ENCODE assay signal across 26 cellular contexts in the genomic region with DNA sequence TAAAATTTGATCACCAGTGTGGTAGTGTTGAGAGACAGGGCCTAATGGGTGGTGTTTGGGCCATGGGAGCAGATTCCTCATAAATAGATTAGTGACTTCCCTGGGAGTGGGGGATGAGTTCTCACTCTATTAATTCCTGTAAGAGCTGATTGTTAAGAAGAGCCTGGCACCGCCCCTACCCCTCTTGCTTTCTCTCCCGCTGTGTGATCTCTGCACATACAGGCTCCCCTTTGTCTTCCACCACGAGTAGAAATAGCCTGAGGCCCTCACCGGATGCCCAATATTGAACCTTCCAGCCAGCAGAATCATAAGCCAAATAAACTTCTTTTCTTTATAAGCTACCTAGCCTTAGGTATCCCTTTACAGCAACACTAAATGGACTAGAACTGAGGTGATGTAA. TPM values are rescaled to one million over a fixed set of nuclear protein-coding genes. Genes with fewer than 3 reads are reported as not detected.
DNase-seq lines count a peak whose midpoint lies in the region; ATAC-seq, FAIRE-seq and TF ChIP-seq lines count a peak whose summit lies in the region.
"Had no signal": no experiment of that assay in that cellular context is flagged by ENCODE, and none has a peak within 500 bp of the region (broad histone marks: within the 10 kb centered on the region; RNA-seq: fewer than 3 reads in every experiment).

No MANE protein-coding gene starts in this region.

- no peak overlapping the region for H3K27ac ChIP-seq in mammary epithelial cell (ENCODE audit: insufficient read depth, low read depth, low read length)
- no peak overlapping the region for H3K27ac ChIP-seq in H1 (ENCODE audit: low read depth, low read length)
- H3K27ac ChIP-seq: SK-N-MC, stomach, transverse colon had no signal

- H4K91ac ChIP-seq in H1 (replicated peaks; ENCODE audit: insufficient read length, low read length) = no peak overlapping the region

- no peak overlapping the region for H2BK15ac ChIP-seq in H1 (ENCODE audit: low read length)

- H2BK120ac ChIP-seq in H1 (replicated peaks; ENCODE audit: low read depth, low read length) = no peak overlapping the region

- no peaks in the 10 kb centered on the region for H3K36me3 ChIP-seq in mammary epithelial cell (ENCODE audit: insufficient read depth, low read length)
- H3K36me3 ChIP-seq in H1 (ENCODE audit: control insufficient read depth in 2 of 4, insufficient read depth in 4 of 4, low read length in 3 of 4) = no peaks in the 10 kb centered on the region
- H3K36me3 ChIP-seq: stomach, transverse colon had no signal

- no peak for TF ChIP-seq EP300 in H1 (IDR thresholded peaks at IDR 0.05; ENCODE audit: borderline replicate concordance in 1 of 2, low read depth in 2 of 2, low read length in 2 of 2)

- no peaks in the 10 kb centered on the region for H3K9me3 Mint-ChIP-seq in MCF 10A (ENCODE audit: unreplicated experiment)

- H3K4me2 ChIP-seq in mammary epithelial cell (ENCODE audit: insufficient read depth, low read depth, low read length) (no peak overlapping the region), H1 (ENCODE audit: insufficient read depth in 1 of 2, low read depth in 2 of 2, low read length in 2 of 2) (no peak overlapping the region; a peak in 1 of 4 replicates)

- CTCF ChIA-PET in mammary epithelial cell (lab: Charles Lee; ENCODE audit: low non-redundant PET) = no interaction called here
- CTCF ChIA-PET in MCF 10A (lab: Yijun Ruan, JAX) = interaction anchor here (0.7 to 0.8 kb wide), 2 partner anchors 16 to 415 kb away, joined by 3 to 4 read pairs; no protein-coding TSS in a partner anchor
- CTCF ChIA-PET in H1 (lab: Charles Lee; ENCODE audit: partially characterized antibody) = interaction anchor here (0.6 kb wide), 1 partner anchor 203 kb away, joined by 3 read pairs; no protein-coding TSS in a partner anchor

- H3K23ac ChIP-seq in H1 (ENCODE audit: insufficient read length) = no peak overlapping the region

- H3K56ac ChIP-seq in H1 (replicated peaks; ENCODE audit: insufficient read length, low read depth, low read length) = no peak overlapping the region

- no peak for ATAC-seq in GM21360 (IDR thresholded peaks at IDR 0.05; ENCODE audit: unreplicated experiment)
- ATAC-seq in GM21825 (IDR thresholded peaks at IDR 0.05; ENCODE audit: unreplicated experiment) = no peak
- ATAC-seq: activated CD8-positive, alpha-beta memory T cell treated with anti-CD3 and anti-CD28 coated beads, Interleukin-2, amount 10 ng/mL, durations not matched to agents 7 days and 5 days; HCT116; left lobe of liver; natural killer cell; sciatic nerve; T-helper 17 cell had no signal

- no peak overlapping the region for H2BK20ac ChIP-seq in H1 (ENCODE audit: low read length)

- no peak for FAIRE-seq in H1 (lab: Jason Lieb, UNC)
- FAIRE-seq: endothelial cell of umbilical vein had no signal

- no peak overlapping the region for H3K14ac ChIP-seq in H1 (ENCODE audit: insufficient read length)

- H2BK5ac ChIP-seq in H1 (ENCODE audit: low read depth, low read length) = no peak overlapping the region

- H3K9me3 ChIP-seq in mammary epithelial cell (replicated peaks; ENCODE audit: insufficient read depth, low read length) (no peaks in the 10 kb centered on the region), H1 (ENCODE audit: insufficient read depth in 2 of 2, low read depth in 1 of 2, low read length in 1 of 2) (no peaks in the 10 kb centered on the region)
- H3K9me3 ChIP-seq: transverse colon had no signal

- H3K4me3 Mint-ChIP-seq in MCF 10A (ENCODE audit: unreplicated experiment) = no peak overlapping the region
- H3K4me3 Mint-ChIP-seq: activated CD4-positive, alpha-beta T cell treated with anti-CD3 and anti-CD28 coated beads, Interleukin-2, amount 10 ng/mL, durations not matched to agents 7 days and 5 days; activated CD8-positive, alpha-beta memory T cell treated with anti-CD3 and anti-CD28 coated beads, Interleukin-2, amount 10 ng/mL, durations not matched to agents 7 days and 5 days; natural killer cell; T-helper 17 cell had no signal

- TF ChIP-seq RAD21 in H1 (IDR thresholded peaks at IDR 0.05 in 1 of 2, conservative IDR thresholded peaks at IDR 0.05 in 1 of 2; ENCODE audit: low read depth in 2 of 2, low read length in 2 of 2) = no peak

- H3K23me2 ChIP-seq in H1 (ENCODE audit: low read depth, low read length) = 0 out of 2 replicates have a peak, but pooled peaks cover 1% of the 10 kb centered on the region

- no peak for TF ChIP-seq CTCF in mammary epithelial cell (conservative IDR thresholded peaks at IDR 0.05 in 1 of 2, IDR thresholded peaks at IDR 0.05 in 1 of 2; ENCODE audit: extremely low read depth in 1 of 2, insufficient read depth in 1 of 2, low read depth in 1 of 2, low read length in 2 of 2)
- TF ChIP-seq CTCF in MCF 10A (IDR thresholded peaks at IDR 0.05; ENCODE audit: unreplicated experiment) = no peak
- TF ChIP-seq CTCF in H1 (IDR thresholded peaks at IDR 0.05; ENCODE audit: control extremely low read depth in 1 of 3, insufficient read depth in 1 of 3, low read depth in 1 of 3, low read length in 3 of 3) = no peak

- H3K9ac ChIP-seq in mammary epithelial cell (ENCODE audit: insufficient read depth, low read length) = no peak overlapping the region
- no peak overlapping the region for H3K9ac ChIP-seq in H1 (replicated peaks in 1 of 4; ENCODE audit: extremely low read depth in 1 of 4, low read depth in 3 of 4, low read length in 3 of 4)

- no peak overlapping the region for H2AK5ac ChIP-seq in H1 (ENCODE audit: low read depth, low read length)

- intact Hi-C loops in mammary epithelial cell (cut with micrococcal nuclease) = no loop called here
- intact Hi-C loops in MCF 10A (cut with micrococcal nuclease) = no loop called here

- POLR2A ChIA-PET in MCF 10A (lab: Yijun Ruan, JAX) (no interaction called here), H1 (lab: Charles Lee; ENCODE audit: partially characterized antibody) (interaction anchor here (0.8 kb wide), 1 partner anchor 31 kb away, joined by 3 read pairs; no protein-coding TSS in a partner anchor)

- H4K5ac ChIP-seq in H1 (ENCODE audit: insufficient read length, low read depth, low read length) = no peak overlapping the region

- dilution Hi-C loops in mammary epithelial cell (cut with HindIII; ENCODE audit: low sequenced_read_pairs) = no loop called here

- BruUV-seq in mammary epithelial cell (replicated peaks; lab: Mats Ljungman, UMichigan) (no TSS peak), MCF 10A (replicated peaks; lab: Mats Ljungman, UMichigan) (no TSS peak)

- no peak for TF ChIP-seq POLR2A in H1 (IDR thresholded peaks at IDR 0.05; ENCODE audit: control extremely low read depth in 1 of 2, low read depth in 2 of 2, low read length in 2 of 2)

- no peaks in the 10 kb centered on the region for H3K79me1 ChIP-seq in H1 (ENCODE audit: low read depth, low read length)

- H3K27me3 Mint-ChIP-seq in MCF 10A (ENCODE audit: insufficient read depth, unreplicated experiment) = no peaks in the 10 kb centered on the region

- H3K79me2 ChIP-seq in mammary epithelial cell (ENCODE audit: insufficient read depth, low read length) (no peaks in the 10 kb centered on the region), H1 (ENCODE audit: control insufficient read depth in 1 of 2, insufficient read depth in 2 of 2, low read length in 2 of 2) (no peaks in the 10 kb centered on the region)

- no peak overlapping the region for H3K4ac ChIP-seq in H1 (replicated peaks; ENCODE audit: insufficient read length, low read depth, low read length)

- H4K20me1 ChIP-seq in mammary epithelial cell (ENCODE audit: insufficient read depth, low read length) = no peaks in the 10 kb centered on the region
- H4K20me1 ChIP-seq in H1 (replicated peaks in 1 of 2; ENCODE audit: control insufficient read depth in 1 of 2, insufficient read depth in 2 of 2, low read length in 2 of 2) = no peaks in the 10 kb centered on the region

- H3K27me3 ChIP-seq in mammary epithelial cell (ENCODE audit: insufficient read depth, low read length) (no peaks in the 10 kb centered on the region), H1 (replicated peaks in 1 of 4; ENCODE audit: control insufficient read depth in 3 of 4, extremely low read depth in 1 of 4, insufficient read depth in 3 of 4, low read length in 3 of 4) (no peaks in the 10 kb centered on the region)
- H3K27me3 ChIP-seq: stomach, transverse colon had no signal

- H2BK12ac ChIP-seq in H1 (ENCODE audit: low read depth, low read length) = no peak overlapping the region

- no peak overlapping the region for H3K18ac ChIP-seq in H1 (ENCODE audit: extremely low read depth, low read length)

- no peaks in the 10 kb centered on the region for H3K36me3 Mint-ChIP-seq in MCF 10A (ENCODE audit: insufficient read depth, unreplicated experiment)

- DNase-seq in mammary epithelial cell (peak; percentile 70), MCF 10A (ENCODE audit: unreplicated experiment) (no peak), NCI-H345 (lab: John Stamatoyannopoulos, UW) (peak; percentile 92), H1 (ENCODE audit: low read depth in 1 of 2, low spot score in 2 of 2) (no peak), KBM-7 (no peak), EL (no peak)
- DNase-seq: activated CD4-positive, alpha-beta T cell treated with anti-CD3 and anti-CD28 coated beads, Interleukin-2, amount 10 ng/mL, durations not matched to agents 7 days and 5 days; activated CD8-positive, alpha-beta memory T cell treated with anti-CD3 and anti-CD28 coated beads, Interleukin-2, amount 10 ng/mL, durations not matched to agents 7 days and 5 days; activated naive CD4-positive, alpha-beta T cell treated with anti-CD3 and anti-CD28 coated beads, Interleukin-2, amount 50 U/mL, for 16 hours; anterior cingulate cortex; head of caudate nucleus; midbrain; natural killer cell; NCI-H1105 treated with DMSO at 0.1 percent for 48 hours; NCI-H226; NK-92 treated with Interleukin-12 subunit alpha and Interleukin-12 subunit beta, amount 100 ng/mL, for 24 hours; stomach; T-helper 17 cell; transverse colon had no signal

- H4K8ac ChIP-seq in H1 (ENCODE audit: extremely low read depth, insufficient read depth, low read length) = no peak overlapping the region

- in situ Hi-C loops in mammary epithelial cell (cut with MboI; ENCODE audit: low sequenced_read_pairs in 2 of 2) = no loop called here
- in situ Hi-C loops in KBM-7 (cut with MboI; ENCODE audit: low pct_unique_long_range_greater_than_20kb, low sequenced_read_pairs) = no loop called here

- H3K4me1 Mint-ChIP-seq in MCF 10A (ENCODE audit: insufficient read depth, unreplicated experiment) = no peaks in the 10 kb centered on the region
- H3K4me1 Mint-ChIP-seq: activated CD4-positive, alpha-beta T cell treated with anti-CD3 and anti-CD28 coated beads, Interleukin-2, amount 10 ng/mL, durations not matched to agents 7 days and 5 days; activated CD8-positive, alpha-beta memory T cell treated with anti-CD3 and anti-CD28 coated beads, Interleukin-2, amount 10 ng/mL, durations not matched to agents 7 days and 5 days; natural killer cell; T-helper 17 cell had no signal

- WGBS in mammary epithelial cell (ENCODE audit: low coverage, missing lambda C conversion rate) = 22% methylated on average over 4 of the region's 4 CpGs
- WGBS in H1 (ENCODE audit: extremely low coverage in 1 of 2, insufficient coverage in 1 of 2, insufficient read length in 1 of 2, insufficient replicate concordance in 2 of 2, low coverage in 1 of 2, low lambda C conversion rate in 2 of 2, missing lambda C conversion rate in 1 of 2), 2 experiments = 65% methylated on average over 4 of the region's 4 CpGs; no CpG with 5 or more reads in 1 of the 2 experiments

- H3K4me3 ChIP-seq in mammary epithelial cell (replicated peaks in 1 of 3; ENCODE audit: insufficient read depth in 1 of 3, low read depth in 2 of 3, low read length in 3 of 3) (no peak overlapping the region), H1 (ENCODE audit: extremely low read depth in 1 of 4, insufficient read depth in 2 of 4, low read depth in 3 of 4, low read length in 4 of 4) (no peak overlapping the region)
- H3K4me3 ChIP-seq: SK-N-MC, stomach, transverse colon had no signal

- H2AFZ ChIP-seq in mammary epithelial cell (ENCODE audit: low read depth, low read length) (peak overlapping the region; percentile 46), H1 (ENCODE audit: low read length) (peak overlapping the region; percentile 62; the same call in 1 of the 2 replicates)

- H3K27ac Mint-ChIP-seq in MCF 10A (ENCODE audit: low read depth, unreplicated experiment) = no peak overlapping the region
- H3K27ac Mint-ChIP-seq: activated CD4-positive, alpha-beta T cell treated with anti-CD3 and anti-CD28 coated beads, Interleukin-2, amount 10 ng/mL, durations not matched to agents 7 days and 5 days; activated CD8-positive, alpha-beta memory T cell treated with anti-CD3 and anti-CD28 coated beads, Interleukin-2, amount 10 ng/mL, durations not matched to agents 7 days and 5 days; natural killer cell; T-helper 17 cell had no signal

- H3K4me1 ChIP-seq in mammary epithelial cell (ENCODE audit: insufficient read depth, low read length) = no peaks in the 10 kb centered on the region
- H3K4me1 ChIP-seq in H1 (replicated peaks in 1 of 4; ENCODE audit: control insufficient read depth in 3 of 4, insufficient read depth in 4 of 4, low read length in 3 of 4) = peaks cover 0 to 6% (median 0%) of the 10 kb centered on the region in 4 experiments; a peak in 2 of 7 replicates
- H3K4me1 ChIP-seq: stomach, transverse colon had no signal

RNA-seq across cellular contexts. Expression of gene CAND1, which starts 31.9 kb away (rescaled TPM):
- total RNA-seq in mammary epithelial cell = 100 to 1,000 TPM; 102 to 157 TPM
- polyA plus RNA-seq in mammary epithelial cell = 55.4 TPM
- polyA minus RNA-seq in mammary epithelial cell = 87.4 TPM
- 149 and 160 TPM in 2 replicates for total RNA-seq in MCF 10A (2022)
- total RNA-seq in H1 (2021; fragmentation: NEBNext Ultra II Directional; extraction: Animal tissue kit (Norgen Biotek cat#: 25700)) = 271 and 277 TPM in 2 replicates
- polyA plus RNA-seq in H1 (2011; rRNA removed) = 21.6 and 39.4 TPM in 2 replicates
- polyA plus RNA-seq in H1 (2011; cell fraction: cytosol; rRNA removed) = 54.0 TPM
- polyA plus RNA-seq in H1 (2011; cell fraction: nucleus; rRNA removed) = 24.7 TPM
- polyA plus RNA-seq in H1 (2012, experiment 1 of 2) = 65.5 to 113 TPM (median 88.4 TPM) in 4 replicates
- polyA plus RNA-seq in H1 (2012, experiment 2 of 2) = 6.5 TPM
- polyA plus RNA-seq in H1 (2013, experiment 1 of 2) = 83.0 TPM
- polyA plus RNA-seq in H1 (2013, experiment 2 of 2) = 80.5 TPM
- 119 and 236 TPM in 2 replicates for polyA minus RNA-seq in H1 (2011; rRNA and poly(A)+ RNA removed)
- 74.9 TPM for polyA minus RNA-seq in H1 (2011; cell fraction: cytosol; rRNA and poly(A)+ RNA removed)
- polyA minus RNA-seq in H1 (2011; cell fraction: nucleus; rRNA and poly(A)+ RNA removed) = 114 TPM

Comparison
In these comparisons a context has a peak if more than half of its experiments do, and no peak if none do; other contexts are left out.
1. DNase-seq: peak in mammary epithelial cell (single experiment) and NCI-H345 (single experiment); none in MCF 10A (single experiment), H1 (0 of 2), KBM-7 (single experiment) and EL (single experiment).